Comparison of ENCODE assay signal across 12 cellular contexts in the genomic region with DNA sequence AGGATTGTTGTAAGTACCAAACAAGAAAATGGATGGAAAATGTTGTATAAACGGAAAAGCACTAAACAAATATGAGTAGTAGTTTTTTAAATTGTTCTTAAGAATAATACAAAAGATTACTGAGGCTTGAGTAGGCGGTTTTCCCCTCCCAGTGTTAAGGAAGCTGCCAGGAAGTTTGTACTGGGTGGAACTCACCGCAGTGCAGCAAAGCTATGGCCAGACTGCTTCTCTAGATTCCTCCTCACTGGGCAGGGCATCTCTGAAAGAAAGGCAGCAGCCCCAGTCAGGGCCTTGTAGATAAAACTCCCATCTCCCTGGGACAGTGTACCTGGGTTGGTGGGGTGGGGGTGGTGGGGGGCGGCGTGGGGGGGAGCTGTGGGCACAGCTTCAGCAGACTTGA. TPM values are rescaled to one million over a fixed set of nuclear protein-coding genes. Genes with fewer than 3 reads are reported as not detected.
DNase-seq lines count a peak whose midpoint lies in the region; ATAC-seq, FAIRE-seq and TF ChIP-seq lines count a peak whose summit lies in the region.
"Had no signal": no experiment of that assay in that cellular context is flagged by ENCODE, and none has a peak within 500 bp of the region (broad histone marks: within the 10 kb centered on the region; RNA-seq: fewer than 3 reads in every experiment).

No MANE protein-coding gene starts in this region.

- H3K4me3 ChIP-seq in astrocyte (ENCODE audit: insufficient read depth, low read depth, low read length) (no peak overlapping the region), uterus (no peak overlapping the region)

- no peaks in the 10 kb centered on the region for H3K36me3 ChIP-seq in astrocyte (ENCODE audit: insufficient read depth, low read length)
- no peaks in the 10 kb centered on the region for H3K36me3 ChIP-seq in uterus
- H3K36me3 ChIP-seq: BE2C had no signal

- DNase-seq in Right ventricle myocardium inferior (ENCODE audit: missing footprints), result no peak
- DNase-seq in cardiac septum (ENCODE audit: low spot score), result no peak
- peak; percentile 79 for DNase-seq in astrocyte (ENCODE audit: low read depth)
- peak; percentile 84 for DNase-seq in iris pigment epithelial cell (ENCODE audit: low read depth)
- DNase-seq in uterus, result peak; percentile 32 to 35
- DNase-seq in NCI-H1105 (lab: John Stamatoyannopoulos, UW), result no peak
- DNase-seq: BE2C, SHP77 had no signal

- no peaks in the 10 kb centered on the region for H3K27me3 Mint-ChIP-seq in astrocyte (ENCODE audit: low read depth, unreplicated experiment)
- H3K27me3 Mint-ChIP-seq: dendritic cell treated with granulocyte-macrophage colony-stimulating factor and Interleukin-4, amounts not matched to agents 40 ng/mL and 50 ng/mL, for 4 days had no signal

- FAIRE-seq in astrocyte (lab: Jason Lieb, UNC), result no peak

- TF ChIP-seq POLR2A in uterus (IDR thresholded peaks at IDR 0.05), result no peak

- peaks cover 11% of the 10 kb centered on the region for H3K4me1 ChIP-seq in astrocyte (ENCODE audit: insufficient read depth, low read length)
- H3K4me1 ChIP-seq in uterus, result peaks cover 0 to 30% of the 10 kb centered on the region in 2 donors
- H3K4me1 ChIP-seq: BE2C, parathyroid adenoma had no signal

- H3K27ac ChIP-seq in astrocyte (ENCODE audit: low read depth, low read length), result no peak overlapping the region
- H3K27ac ChIP-seq in uterus, result peak overlapping the region; percentile 75 to 80
- H3K27ac ChIP-seq: parathyroid adenoma had no signal

- no peaks in the 10 kb centered on the region for H3K79me2 ChIP-seq in astrocyte (ENCODE audit: insufficient read depth, low read length)
- H3K79me2 ChIP-seq: parathyroid adenoma had no signal

- H2AFZ ChIP-seq in astrocyte (ENCODE audit: low read depth, low read length), result no peak overlapping the region
- H2AFZ ChIP-seq: parathyroid adenoma had no signal

- H3K9me3 ChIP-seq in astrocyte (ENCODE audit: insufficient read depth, low read depth, low read length) (no peaks in the 10 kb centered on the region), uterus (no peaks in the 10 kb centered on the region)
- H3K9me3 ChIP-seq: BE2C had no signal

- peaks cover 3% of the 10 kb centered on the region for H3K9me3 Mint-ChIP-seq in astrocyte (ENCODE audit: unreplicated experiment)

- intact Hi-C loops in Right ventricle myocardium inferior (cut with DNase I), result no loop called here
- intact Hi-C loops in cardiac septum (cut with DNase I), result no loop called here
- intact Hi-C loops in uterus (cut with DNase I; ENCODE audit: low total_unique reads), result no loop called here

- peaks cover 8% of the 10 kb centered on the region for H3K4me1 Mint-ChIP-seq in astrocyte (ENCODE audit: low read depth, unreplicated experiment)

- H3K9ac ChIP-seq in astrocyte (ENCODE audit: low read length), result no peak overlapping the region
- H3K9ac ChIP-seq: parathyroid adenoma had no signal

- peaks cover 2% of the 10 kb centered on the region for H3K36me3 Mint-ChIP-seq in astrocyte (ENCODE audit: low read depth, unreplicated experiment)

- no peaks in the 10 kb centered on the region for H4K20me1 ChIP-seq in astrocyte (ENCODE audit: insufficient read depth, low read length)

- no peak overlapping the region for H3K4me2 ChIP-seq in astrocyte (ENCODE audit: low read length)

- no peak overlapping the region for H3K4me3 Mint-ChIP-seq in astrocyte (ENCODE audit: unreplicated experiment)
- H3K4me3 Mint-ChIP-seq: dendritic cell treated with granulocyte-macrophage colony-stimulating factor and Interleukin-4, amounts not matched to agents 40 ng/mL and 50 ng/mL, for 4 days had no signal

- H3K27me3 ChIP-seq in astrocyte (ENCODE audit: insufficient read depth, low read length) (no peaks in the 10 kb centered on the region), uterus (no peaks in the 10 kb centered on the region)
- H3K27me3 ChIP-seq: BE2C had no signal

- TF ChIP-seq CTCF in astrocyte (IDR thresholded peaks at IDR 0.05; ENCODE audit: insufficient read depth, low read depth, low read length), result no peak
- TF ChIP-seq CTCF in uterus (IDR thresholded peaks at IDR 0.05), result no peak

- ATAC-seq in Right ventricle myocardium inferior, result peak; percentile 56
- no peak for ATAC-seq in GM21825 (IDR thresholded peaks at IDR 0.05; ENCODE audit: unreplicated experiment)
- no peak for ATAC-seq in HG02759 (IDR thresholded peaks at IDR 0.05; ENCODE audit: unreplicated experiment)

- no peak overlapping the region for H3K27ac Mint-ChIP-seq in astrocyte (ENCODE audit: unreplicated experiment)

RNA-seq across cellular contexts. Expression of a gene that starts 58.7 kb away (rescaled TPM):
- total RNA-seq in Right ventricle myocardium inferior (not detected), cardiac septum (not detected), astrocyte (not detected in 2 replicates), uterus (not detected)

Comparison
In these comparisons a context has a peak if more than half of its experiments do, and no peak if none do; other contexts are left out.
1. DNase-seq: peak in astrocyte (single experiment), iris pigment epithelial cell (single experiment) and uterus (2 of 2); none in Right ventricle myocardium inferior (single experiment), cardiac septum (single experiment) and NCI-H1105 (single experiment).